Comparison of ENCODE assay signal across 16 cellular contexts in the genomic region with DNA sequence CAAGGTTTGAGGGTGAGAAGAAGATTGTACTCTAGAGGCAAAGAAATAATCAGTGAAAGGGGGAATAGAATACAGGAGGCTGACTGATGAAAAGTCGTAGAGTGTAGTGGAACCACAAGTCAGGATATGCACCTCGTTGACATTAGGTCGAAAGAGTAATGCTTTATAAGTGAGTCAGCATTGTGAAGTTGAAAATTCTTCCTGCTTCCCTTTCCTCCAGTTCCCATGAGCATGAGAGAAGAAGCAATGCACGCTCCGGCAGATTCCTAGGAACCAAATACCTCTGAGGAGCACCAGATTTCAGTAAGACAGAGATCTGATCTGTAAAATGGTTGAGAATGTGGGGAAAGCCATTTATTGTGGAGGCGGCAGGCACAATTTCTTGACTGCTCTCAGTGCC. TPM values are rescaled to one million over a fixed set of nuclear protein-coding genes. Genes with fewer than 3 reads are reported as not detected.
DNase-seq lines count a peak whose midpoint lies in the region; ATAC-seq and TF ChIP-seq lines count a peak whose summit lies in the region.
"Had no signal": no experiment of that assay in that cellular context is flagged by ENCODE, and none has a peak within 500 bp of the region (broad histone marks: within the 10 kb centered on the region; RNA-seq: fewer than 3 reads in every experiment).

No MANE protein-coding gene starts in this region.

- H3K27me3 ChIP-seq in fibroblast of lung (ENCODE audit: control insufficient read depth, insufficient read depth, low read length): no peaks in the 10 kb centered on the region
- H3K27me3 ChIP-seq: pancreas had no signal

- H3K27ac ChIP-seq in fibroblast of lung (ENCODE audit: insufficient read depth, low read length): no peak overlapping the region
- H3K27ac ChIP-seq: pancreas had no signal

- H3K4me3 ChIP-seq in fibroblast of lung (replicated peaks in 1 of 4; ENCODE audit: control extremely low read depth in 1 of 4, insufficient read depth in 1 of 4, low read depth in 3 of 4, low read length in 4 of 4): no peak overlapping the region
- H3K4me3 ChIP-seq: pancreas had no signal

- H4K20me1 ChIP-seq in fibroblast of lung (ENCODE audit: control insufficient read depth, extremely low read depth, insufficient read depth, low read length): no peaks in the 10 kb centered on the region

- no peak overlapping the region for H3K9ac ChIP-seq in fibroblast of lung (ENCODE audit: insufficient read depth, low read length)

- intact Hi-C loops in sciatic nerve (cut with DNase I): no loop called here

- H3K79me2 ChIP-seq in fibroblast of lung (ENCODE audit: control insufficient read depth, insufficient read depth, low read length): no peaks in the 10 kb centered on the region

- DNase-seq in Daoy (ENCODE audit: low read depth) (peak; percentile 54), RPMI7951 (ENCODE audit: low read depth) (peak; percentile 67), fibroblast of lung (ENCODE audit: low read depth in 2 of 2) (peak; percentile 78 to 83), non-pigmented ciliary epithelial cell (ENCODE audit: low read depth) (peak; percentile 49), sciatic nerve (ENCODE audit: low spot score) (no peak), NOMO-1 (lab: John Stamatoyannopoulos, UW; ENCODE audit: unreplicated experiment in 2 of 2) (no peak)
- DNase-seq: activated CD4-positive, alpha-beta T cell treated with anti-CD3 and anti-CD28 coated beads for 4 hours; GDM1; NCI-H2171; stimulated activated CD4-positive, alpha-beta T cell treated with anti-CD3 and anti-CD28 coated beads, Interleukin-2, amount 100 ng/mL, for 24 hours; stimulated activated naive CD4-positive, alpha-beta T cell had no signal

- peaks cover 3% of the 10 kb centered on the region for H3K4me1 ChIP-seq in fibroblast of lung (ENCODE audit: control insufficient read depth, extremely low read depth, insufficient read depth, low read length)
- H3K4me1 ChIP-seq: pancreas had no signal

- TF ChIP-seq CTCF in fibroblast of lung (conservative IDR thresholded peaks at IDR 0.05 in 1 of 2, IDR thresholded peaks at IDR 0.05 in 1 of 2; ENCODE audit: low read depth in 1 of 2, low read length in 2 of 2): no peak

- H3K36me3 ChIP-seq in fibroblast of lung (ENCODE audit: control insufficient read depth, insufficient read depth, low read length): no peaks in the 10 kb centered on the region
- H3K36me3 ChIP-seq: pancreas had no signal

- ATAC-seq in HG03469 (IDR thresholded peaks at IDR 0.05; ENCODE audit: unreplicated experiment) (no peak), GM21367 (IDR thresholded peaks at IDR 0.05; ENCODE audit: unreplicated experiment) (no peak), sciatic nerve (no peak)

- no peaks in the 10 kb centered on the region for H3K9me3 ChIP-seq in fibroblast of lung (ENCODE audit: control insufficient read depth, insufficient read depth, low read depth, low read length)
- H3K9me3 ChIP-seq: pancreas had no signal

- no peak overlapping the region for H3K4me2 ChIP-seq in fibroblast of lung (ENCODE audit: extremely low read depth, insufficient read depth, low read length)

- H2AFZ ChIP-seq in fibroblast of lung (ENCODE audit: low read length): no peak overlapping the region

RNA-seq across cellular contexts. Expression of a gene that starts 16.5 kb away (rescaled TPM):
- total RNA-seq in Daoy (2014; rRNA removed; shearing (Covaris generic)): not detected in 2 replicates
- not detected in 2 replicates for total RNA-seq in RPMI7951 (2014; rRNA removed; shearing (Covaris generic))
- not detected in 2 replicates for total RNA-seq in fibroblast of lung
- polyA plus RNA-seq in fibroblast of lung: not detected in 2 replicates
- polyA plus RNA-seq in fibroblast of lung (2012): not detected in 2 replicates
- not detected in 2 replicates for polyA minus RNA-seq in fibroblast of lung (ENCODE audit: low replicate concordance)
- not detected for total RNA-seq in sciatic nerve
- total RNA-seq: mesenteric fat pad, pancreas had no signal
- polyA plus RNA-seq: CD14-positive monocyte, pancreas had no signal

Comparison
In these comparisons a context has a peak if more than half of its experiments do, and no peak if none do; other contexts are left out.
1. DNase-seq: peak in Daoy (single experiment), RPMI7951 (single experiment), fibroblast of lung (2 of 2) and non-pigmented ciliary epithelial cell (single experiment); none in sciatic nerve (single experiment) and NOMO-1 (0 of 2).